In genomic region chr5:134524826-134525686, GRCh38 we compare ENCODE assay signal across 1 cellular context.
A peak's percentile ranks its signal among the peaks of the same experiment; 100 is the strongest.
TF ChIP-seq lines count a peak whose summit lies in the region.

Gene JADE2, plus strand, starts transcription at chr5:134525670. Its CDS starts 10,188 bp downstream, at chr5:134535858.

TF ChIP-seq in HepG2, 621 proteins besides CTCF, POLR2A, EP300 and RAD21 (continued from another document):
- TF ChIP-seq HOMEZ (CRISPR knock-in tag; IDR thresholded peaks at IDR 0.05; ENCODE audit: low read depth) = no peak
- TF ChIP-seq MEF2D (CRISPR knock-in tag; IDR thresholded peaks at IDR 0.05) = no peak
- TF ChIP-seq ZFYVE20 (CRISPR knock-in tag; IDR thresholded peaks at IDR 0.05; ENCODE audit: borderline replicate concordance, low read depth) = no peak
- no peak for TF ChIP-seq NFE2 (CRISPR knock-in tag; IDR thresholded peaks at IDR 0.05)
- peak; percentile 49 for TF ChIP-seq ZNF501 (CRISPR knock-in tag; IDR thresholded peaks at IDR 0.05)
- TF ChIP-seq RBFOX2 (IDR thresholded peaks at IDR 0.05; ENCODE audit: low read depth, low read length) = peak; percentile 36; the same call in 1 of the 2 replicates
- TF ChIP-seq ZNF362 (CRISPR knock-in tag; IDR thresholded peaks at IDR 0.05; ENCODE audit: borderline replicate concordance) = 0 out of 2 replicates have a peak, but pooled peaks have one; percentile 46
- no peak for TF ChIP-seq NR2F6 (IDR thresholded peaks at IDR 0.05)
- no peak for TF ChIP-seq NR2F6 (CRISPR knock-in tag; IDR thresholded peaks at IDR 0.05)
- TF ChIP-seq DNMT1 (CRISPR knock-in tag; IDR thresholded peaks at IDR 0.05) = no peak
- TF ChIP-seq TBX3 (IDR thresholded peaks at IDR 0.05; ENCODE audit: borderline replicate concordance) = no peak
- TF ChIP-seq ZNF317 (CRISPR knock-in tag; IDR thresholded peaks at IDR 0.05) = no peak
- TF ChIP-seq RELA (CRISPR knock-in tag; IDR thresholded peaks at IDR 0.05) = no peak
